ENCODE assay signal across 9 cellular contexts in genomic region chr14:75022655-75023054, GRCh38. TPM values are rescaled to one million over a fixed set of nuclear protein-coding genes. Genes with fewer than 3 reads are reported as not detected.
A peak's percentile ranks its signal among the peaks of the same experiment; 100 is the strongest.
DNase-seq lines count a peak whose midpoint lies in the region; ATAC-seq, FAIRE-seq and TF ChIP-seq lines count a peak whose summit lies in the region.
"Had no signal": no experiment of that assay in that cellular context is flagged by ENCODE, and none has a peak within 500 bp of the region (broad histone marks: within the 10 kb centered on the region; RNA-seq: fewer than 3 reads in every experiment).

No MANE protein-coding gene starts in this region.

- peaks cover 6% of the 10 kb centered on the region for H3K4me1 Mint-ChIP-seq in T-helper 17 cell
- H3K4me1 Mint-ChIP-seq: activated naive CD4-positive, alpha-beta T cell treated with anti-CD3 and anti-CD28 coated beads, Interleukin-2, amount 10 ng/mL, durations not matched to agents 7 days and 5 days had no signal

- ATAC-seq in T-helper 17 cell = no peak
- ATAC-seq in heart right ventricle = peak; percentile 64 to 97 (median 86)
- ATAC-seq in GM19328 (IDR thresholded peaks at IDR 0.05; ENCODE audit: unreplicated experiment) = no peak

- peak overlapping the region in 1 of 10 donors; percentile 32 for H3K27ac ChIP-seq in heart right ventricle
- peak overlapping the region in 1 of 8 donors; percentile 0 for H3K27ac ChIP-seq in spleen

- no peak for TF ChIP-seq POLR2A in GM12892 (IDR thresholded peaks at IDR 0.05; ENCODE audit: low read depth, low read length)
- no peak for TF ChIP-seq POLR2A in spleen (IDR thresholded peaks at IDR 0.05)

- POLR2A ChIA-PET in AG04449 (lab: Yijun Ruan, JAX) = no interaction called here

- no peaks in the 10 kb centered on the region for H3K27me3 Mint-ChIP-seq in T-helper 17 cell
- H3K27me3 Mint-ChIP-seq: activated naive CD4-positive, alpha-beta T cell treated with anti-CD3 and anti-CD28 coated beads, Interleukin-2, amount 10 ng/mL, durations not matched to agents 7 days and 5 days had no signal

- intact Hi-C loops in heart right ventricle (cut with DNase I) (no loop called here), spleen (cut with DNase I; ENCODE audit: low total_unique reads) (no loop called here)

- H3K36me3 Mint-ChIP-seq in T-helper 17 cell (ENCODE audit: low read depth) = peaks cover 6% of the 10 kb centered on the region

- H3K27me3 ChIP-seq in heart right ventricle (no peaks in the 10 kb centered on the region), spleen (replicated peaks in 1 of 7) (no peaks in the 10 kb centered on the region)

- CTCF ChIA-PET in AG04449 (lab: Yijun Ruan, JAX) = interaction anchor here (1.1 to 2.7 kb wide), 5 partner anchors 11 to 77 kb away, joined by 3 to 9 read pairs (median 5); no protein-coding TSS in a partner anchor

- H3K4me3 Mint-ChIP-seq in T-helper 17 cell = no peak overlapping the region
- H3K4me3 Mint-ChIP-seq: activated naive CD4-positive, alpha-beta T cell treated with anti-CD3 and anti-CD28 coated beads, Interleukin-2, amount 10 ng/mL, durations not matched to agents 7 days and 5 days had no signal

- peak; percentile 20 for TF ChIP-seq CTCF in AG04449 (IDR thresholded peaks at IDR 0.05; ENCODE audit: insufficient read depth, low read length, missing control alignments)
- TF ChIP-seq CTCF in heart right ventricle (IDR thresholded peaks at IDR 0.05) = peak in 7 of 9 donors; percentile 8 to 52 (median 39)
- TF ChIP-seq CTCF in spleen (IDR thresholded peaks at IDR 0.05 in 8 of 11, conservative IDR thresholded peaks at IDR 0.05 in 3 of 11) = peak in 1 of 11 experiments; percentile 7

- peaks cover 0 to 98% (median 17%) of the 10 kb centered on the region in 9 donors for H3K36me3 ChIP-seq in heart right ventricle
- peaks cover 0 to 91% (median 44%) of the 10 kb centered on the region in 6 donors for H3K36me3 ChIP-seq in spleen

- peak overlapping the region; percentile 74 for H3K27ac Mint-ChIP-seq in T-helper 17 cell
- H3K27ac Mint-ChIP-seq: activated naive CD4-positive, alpha-beta T cell treated with anti-CD3 and anti-CD28 coated beads, Interleukin-2, amount 10 ng/mL, durations not matched to agents 7 days and 5 days had no signal

- peaks cover 0 to 14% (median 0%) of the 10 kb centered on the region in 9 donors for H3K4me1 ChIP-seq in heart right ventricle
- H3K4me1 ChIP-seq in spleen = peaks cover 0 to 14% (median 0%) of the 10 kb centered on the region in 6 donors

- H3K9me3 ChIP-seq in T-helper 17 cell (ENCODE audit: control insufficient read depth, low read length, poor library complexity, severe bottlenecking) (no peaks in the 10 kb centered on the region), heart right ventricle (no peaks in the 10 kb centered on the region), spleen (no peaks in the 10 kb centered on the region)

- 68 to 75% methylated on average over 8 of the region's 8 CpGs for WGBS in heart right ventricle, 2 donors
- 80 to 90% (median 82%) methylated on average over 8 of the region's 8 CpGs for WGBS in spleen, 5 donors

- no peak overlapping the region for H3K4me3 ChIP-seq in AG04449 (ENCODE audit: low read depth, low read length)
- no peak overlapping the region for H3K4me3 ChIP-seq in heart right ventricle
- no peak overlapping the region for H3K4me3 ChIP-seq in spleen

- FAIRE-seq in GM12892 (lab: Jason Lieb, UNC) (peak; percentile 40), GM19239 (lab: Jason Lieb, UNC) (no peak)

- DNase-seq in AG04449 (ENCODE audit: low read depth, low spot score) (no peak), GM12892 (ENCODE audit: insufficient read length) (no peak), T-helper 17 cell (no peak), heart right ventricle (peak; percentile 48 to 57), spleen (no peak), GM19239 (ENCODE audit: insufficient read length, low spot score) (no peak), superior temporal gyrus (ENCODE audit: extremely low spot score) (no peak)
- DNase-seq: activated naive CD4-positive, alpha-beta T cell treated with anti-CD3 and anti-CD28 coated beads, Interleukin-2, amount 10 ng/mL, durations not matched to agents 7 days and 5 days had no signal

RNA-seq across cellular contexts. Expression of gene EIF2B2, which starts 19.9 kb away (rescaled TPM):
- polyA plus RNA-seq in GM12892 (2012; ENCODE audit: missing spikeins) = 31.2 TPM
- total RNA-seq in T-helper 17 cell (10 to 100 TPM; 22.9 to 25.9 TPM), heart right ventricle (10 to 100 TPM; 25.9 to 44.5 (median 31.5) TPM), spleen (10 to 100 TPM; 18.7 to 38.1 (median 29.8) TPM)
- polyA plus RNA-seq in heart right ventricle (10 to 100 TPM; 14.3 to 60.4 TPM), spleen (10 to 100 TPM; 16.0 to 24.4 (median 22.8) TPM)

RNA-seq across cellular contexts. Expression of gene MLH3, which starts 28.6 kb away (rescaled TPM):
- polyA plus RNA-seq in GM12892 (2012; ENCODE audit: missing spikeins) = 15.6 TPM
- total RNA-seq in T-helper 17 cell = 10 to 100 TPM; 16.5 to 22.0 TPM
- total RNA-seq in heart right ventricle = 10 to 100 TPM; 14.7 to 21.6 (median 18.7) TPM
- polyA plus RNA-seq in heart right ventricle = 10 to 100 TPM in 1 of 2 donors, 1 to 10 TPM in 1; 8.4 to 15.7 TPM
- total RNA-seq in spleen = 10 to 100 TPM; 24.8 to 37.7 (median 33.3) TPM
- 10 to 100 TPM; 14.8 to 19.8 (median 15.7) TPM for polyA plus RNA-seq in spleen

RNA-seq across cellular contexts. Expression of gene ACYP1, which starts 41.2 kb away (rescaled TPM):
- 38.1 TPM for polyA plus RNA-seq in GM12892 (2012; ENCODE audit: missing spikeins)
- total RNA-seq in T-helper 17 cell (10 to 100 TPM; 11.3 to 16.1 TPM), heart right ventricle (10 to 100 TPM in 5 of 10 donors, 1 to 10 TPM in 5; 7.9 to 12.6 (median 10.0) TPM), spleen (10 to 100 TPM in 6 of 7 donors, 1 to 10 TPM in 1; 6.8 to 27.7 (median 15.8) TPM)
- polyA plus RNA-seq in heart right ventricle (10 to 100 TPM; 13.6 to 34.9 TPM), spleen (10 to 100 TPM; 20.2 to 24.1 (median 21.3) TPM)

RNA-seq across cellular contexts. Expression of gene ZC2HC1C, which starts 46.8 kb away (rescaled TPM):
- 2.2 TPM for polyA plus RNA-seq in GM12892 (2012; ENCODE audit: missing spikeins)
- total RNA-seq in T-helper 17 cell (under 1 TPM; 0.20 to 0.76 TPM), heart right ventricle (10 to 100 TPM in 3 of 10 donors, 1 to 10 TPM in 7; 4.6 to 12.4 (median 8.9) TPM), spleen (1 to 10 TPM in 6 of 7 donors, under 1 TPM in 1; 0.89 to 2.8 (median 1.1) TPM)
- polyA plus RNA-seq in heart right ventricle (10 to 100 TPM in 1 of 2 donors, 1 to 10 TPM in 1; 3.7 to 14.6 TPM), spleen (1 to 10 TPM; 1.1 to 2.4 (median 1.2) TPM)

Comparison
In these comparisons a context has a peak if more than half of its experiments do, and no peak if none do; other contexts are left out.
1. DNase-seq: peak in heart right ventricle (2 of 2); none in AG04449 (single experiment), GM12892 (single experiment), T-helper 17 cell (0 of 3), spleen (single experiment), GM19239 (single experiment) and superior temporal gyrus (single experiment).
2. ATAC-seq: peak in heart right ventricle (8 of 8); none in T-helper 17 cell (single experiment) and GM19328 (single experiment).